Comparison of ENCODE assay signal across 1 cellular context in the genomic region with DNA sequence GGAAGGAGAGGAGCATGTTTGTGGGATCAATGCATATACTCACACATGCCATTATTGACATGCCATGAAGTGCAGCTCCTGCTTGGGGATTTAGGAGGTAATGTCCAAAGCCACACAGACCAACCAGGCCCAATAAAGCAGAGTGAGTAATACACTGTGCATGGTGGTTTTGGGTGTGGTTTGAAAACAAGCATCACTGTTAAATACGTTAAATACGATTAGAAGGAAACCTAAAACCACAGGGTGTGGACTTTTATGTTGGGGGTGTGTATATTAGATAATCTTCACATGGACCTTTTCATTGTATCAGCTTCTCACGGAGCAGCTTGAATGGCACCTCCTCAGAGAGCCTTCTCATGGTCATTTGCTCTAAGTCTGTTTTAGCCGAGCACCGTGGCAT.
TF ChIP-seq lines count a peak whose summit lies in the region.

No MANE protein-coding gene starts in this region.

TF ChIP-seq in WTC11, 78 proteins besides CTCF, POLR2A, EP300 and RAD21 (continued from another document):
- TF ChIP-seq, protein P1, sequence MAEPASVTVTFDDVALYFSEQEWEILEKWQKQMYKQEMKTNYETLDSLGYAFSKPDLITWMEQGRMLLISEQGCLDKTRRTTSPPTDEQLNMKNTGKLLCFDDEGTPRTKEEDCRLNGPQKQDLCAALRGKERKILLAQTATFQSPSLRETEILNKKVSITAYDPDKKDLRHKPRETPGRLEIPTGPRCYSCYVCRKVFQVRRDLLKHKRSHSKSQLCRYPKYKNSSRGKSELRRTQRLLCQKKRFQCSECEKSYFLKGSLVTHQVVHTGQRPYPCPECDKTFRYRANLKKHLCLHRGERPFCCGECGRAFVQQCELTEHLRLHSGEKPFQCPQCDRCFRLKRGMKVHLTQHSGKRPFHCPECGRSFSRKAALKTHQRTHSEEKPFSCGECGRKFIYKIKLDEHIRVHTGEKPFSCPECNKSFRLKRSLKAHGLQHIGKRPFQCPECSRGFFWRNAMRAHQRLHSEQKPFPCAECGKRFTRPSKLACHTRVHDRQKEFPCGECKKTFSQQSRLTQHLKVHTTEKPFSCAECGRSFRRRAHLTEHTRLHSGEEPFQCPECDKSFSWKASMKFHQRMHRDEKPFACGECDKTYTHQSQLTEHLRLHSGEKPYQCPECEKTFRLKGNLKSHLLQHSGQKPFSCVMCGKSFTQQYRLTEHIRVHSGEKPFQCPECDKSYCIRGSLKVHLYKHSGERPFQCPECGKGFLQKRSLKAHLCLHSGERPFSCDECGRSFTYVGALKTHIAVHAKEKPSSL (CRISPR knock-in tag; conservative IDR thresholded peaks at IDR 0.05) = no peak
- no peak for TF ChIP-seq IRF2 (CRISPR knock-in tag; IDR thresholded peaks at IDR 0.05; ENCODE audit: borderline replicate concordance, low read depth)
- no peak for TF ChIP-seq ZNF219 (CRISPR knock-in tag; IDR thresholded peaks at IDR 0.05; ENCODE audit: borderline replicate concordance)
- TF ChIP-seq, protein P2, sequence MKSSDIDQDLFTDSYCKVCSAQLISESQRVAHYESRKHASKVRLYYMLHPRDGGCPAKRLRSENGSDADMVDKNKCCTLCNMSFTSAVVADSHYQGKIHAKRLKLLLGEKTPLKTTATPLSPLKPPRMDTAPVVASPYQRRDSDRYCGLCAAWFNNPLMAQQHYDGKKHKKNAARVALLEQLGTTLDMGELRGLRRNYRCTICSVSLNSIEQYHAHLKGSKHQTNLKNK (CRISPR knock-in tag; IDR thresholded peaks at IDR 0.05) = no peak
